Comparison of ENCODE assay signal across 19 cellular contexts in the genomic region with DNA sequence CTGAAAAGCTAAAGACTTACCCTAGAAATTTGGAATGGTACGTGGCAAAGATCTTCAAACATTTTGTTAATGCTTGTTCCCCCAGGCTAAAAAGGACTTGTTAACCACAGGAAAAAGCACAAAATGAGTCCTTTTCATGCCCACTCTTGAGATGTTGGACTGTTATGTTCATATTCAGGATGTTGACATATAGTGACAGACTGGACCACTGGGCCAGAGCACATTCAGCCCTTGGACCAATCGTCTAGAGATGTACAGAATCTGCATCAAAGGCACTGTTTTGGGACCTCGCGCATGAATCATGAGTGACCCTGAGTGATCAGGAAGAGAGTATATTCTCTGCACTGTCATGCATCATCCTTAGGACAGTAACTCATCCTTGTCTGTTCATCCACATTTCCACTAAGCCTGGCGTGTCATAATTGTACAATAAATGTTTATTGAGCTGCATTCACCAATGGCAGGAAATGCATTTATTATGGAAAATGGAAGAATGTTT.
DNase-seq lines count a peak whose midpoint lies in the region; ATAC-seq and TF ChIP-seq lines count a peak whose summit lies in the region.
"Had no signal": no experiment of that assay in that cellular context is flagged by ENCODE, and none has a peak within 500 bp of the region (broad histone marks: within the 10 kb centered on the region; RNA-seq: fewer than 3 reads in every experiment).

No MANE protein-coding gene starts in this region.

- intact Hi-C loops in activated CD8-positive, alpha-beta T cell treated with anti-CD3 and anti-CD28 coated beads for 36 hours (cut with micrococcal nuclease) = no loop called here
- intact Hi-C loops in adrenal gland (cut with DNase I) = no loop called here

- no peaks in the 10 kb centered on the region for H3K9me3 ChIP-seq in adrenal gland (replicated peaks in 1 of 3)
- H3K9me3 ChIP-seq: BLaER1 had no signal

- peak in 1 of 2 donors; percentile 59 for ATAC-seq in activated T-cell treated with anti-CD3 and anti-CD28 coated beads, Interleukin-2, amount 50 U/mL, for 72 hours (replicated peaks in 1 of 2)
- peak; percentile 48 for ATAC-seq in activated CD8-positive, alpha-beta T cell treated with anti-CD3 and anti-CD28 coated beads for 36 hours
- ATAC-seq in central memory CD8-positive, alpha-beta T cell (replicated peaks; ENCODE audit: extremely low read depth, poor library complexity, severe bottlenecking) = no peak
- peak; percentile 60 for ATAC-seq in stimulated activated effector memory CD8-positive, alpha-beta T cell treated with anti-CD3 and anti-CD28 coated beads, Interleukin-12 subunit alpha, Interleukin-12 subunit beta, amount 100 ng/mL, for 72 hours
- no peak for ATAC-seq in HG02885 (IDR thresholded peaks at IDR 0.05; ENCODE audit: poor library complexity, unreplicated experiment)
- ATAC-seq: HepG2 had no signal

- H3K4me1 Mint-ChIP-seq in activated T-cell treated with anti-CD3 and anti-CD28 coated beads, Interleukin-2, amount 50 U/mL, for 72 hours (ENCODE audit: low read depth) = no peaks in the 10 kb centered on the region
- peaks cover 21% of the 10 kb centered on the region for H3K4me1 Mint-ChIP-seq in activated CD8-positive, alpha-beta T cell treated with anti-CD3 and anti-CD28 coated beads for 36 hours (ENCODE audit: low read depth)
- peaks cover 62% of the 10 kb centered on the region for H3K4me1 Mint-ChIP-seq in central memory CD8-positive, alpha-beta T cell
- H3K4me1 Mint-ChIP-seq in stimulated activated effector memory CD8-positive, alpha-beta T cell treated with anti-CD3 and anti-CD28 coated beads, Interleukin-12 subunit alpha, Interleukin-12 subunit beta, amount 100 ng/mL, for 72 hours = peaks cover 61% of the 10 kb centered on the region

- 77 to 89% (median 78%) methylated on average over 5 of the region's 5 CpGs for WGBS in adrenal gland, 4 donors

- no peak overlapping the region for H3K27ac ChIP-seq in adrenal gland
- H3K27ac ChIP-seq: BLaER1, PC-9, RWPE1 had no signal

- peak overlapping the region; percentile 84 for H3K27ac Mint-ChIP-seq in activated T-cell treated with anti-CD3 and anti-CD28 coated beads, Interleukin-2, amount 50 U/mL, for 72 hours
- peak overlapping the region; percentile 64 for H3K27ac Mint-ChIP-seq in activated CD8-positive, alpha-beta T cell treated with anti-CD3 and anti-CD28 coated beads for 36 hours
- H3K27ac Mint-ChIP-seq in central memory CD8-positive, alpha-beta T cell (ENCODE audit: low read depth) = peak overlapping the region; percentile 84
- H3K27ac Mint-ChIP-seq in stimulated activated effector memory CD8-positive, alpha-beta T cell treated with anti-CD3 and anti-CD28 coated beads, Interleukin-12 subunit alpha, Interleukin-12 subunit beta, amount 100 ng/mL, for 72 hours = peak overlapping the region; percentile 94

- H3K4me1 ChIP-seq in adrenal gland (replicated peaks in 1 of 2) = no peaks in the 10 kb centered on the region
- H3K4me1 ChIP-seq: BLaER1 had no signal

- POLR2A ChIA-PET in activated CD8-positive, alpha-beta T cell treated with anti-CD3 and anti-CD28 coated beads for 36 hours (lab: Charles Lee) = interaction anchor here (0.6 to 0.9 kb wide), 2 partner anchors 11 to 227 kb away, joined by 3 read pairs; no protein-coding TSS in a partner anchor

- TF ChIP-seq CTCF in activated CD8-positive, alpha-beta T cell treated with anti-CD3 and anti-CD28 coated beads for 36 hours (IDR thresholded peaks at IDR 0.05) = no peak
- no peak for TF ChIP-seq CTCF in adrenal gland (IDR thresholded peaks at IDR 0.05)

- peak overlapping the region in 1 of 2 donors; percentile 73 for H3K4me3 Mint-ChIP-seq in activated T-cell treated with anti-CD3 and anti-CD28 coated beads, Interleukin-2, amount 50 U/mL, for 72 hours
- peak overlapping the region; percentile 63 for H3K4me3 Mint-ChIP-seq in activated CD8-positive, alpha-beta T cell treated with anti-CD3 and anti-CD28 coated beads for 36 hours
- H3K4me3 Mint-ChIP-seq in central memory CD8-positive, alpha-beta T cell = peak overlapping the region; percentile 71
- peak overlapping the region; percentile 76 for H3K4me3 Mint-ChIP-seq in stimulated activated effector memory CD8-positive, alpha-beta T cell treated with anti-CD3 and anti-CD28 coated beads, Interleukin-12 subunit alpha, Interleukin-12 subunit beta, amount 100 ng/mL, for 72 hours

- no peaks in the 10 kb centered on the region for H3K9me3 Mint-ChIP-seq in activated T-cell treated with anti-CD3 and anti-CD28 coated beads, Interleukin-2, amount 50 U/mL, for 72 hours
- H3K9me3 Mint-ChIP-seq in activated CD8-positive, alpha-beta T cell treated with anti-CD3 and anti-CD28 coated beads for 36 hours = no peaks in the 10 kb centered on the region
- H3K9me3 Mint-ChIP-seq in central memory CD8-positive, alpha-beta T cell = no peaks in the 10 kb centered on the region
- H3K9me3 Mint-ChIP-seq in stimulated activated effector memory CD8-positive, alpha-beta T cell treated with anti-CD3 and anti-CD28 coated beads, Interleukin-12 subunit alpha, Interleukin-12 subunit beta, amount 100 ng/mL, for 72 hours = no peaks in the 10 kb centered on the region

- CTCF ChIA-PET in activated CD8-positive, alpha-beta T cell treated with anti-CD3 and anti-CD28 coated beads for 36 hours (lab: Charles Lee) = interaction anchor here (1.8 kb wide), 1 partner anchor 87 kb away, joined by 6 read pairs; no protein-coding TSS in a partner anchor

- peaks cover 0 to 2% of the 10 kb centered on the region in 2 donors for H3K36me3 Mint-ChIP-seq in activated T-cell treated with anti-CD3 and anti-CD28 coated beads, Interleukin-2, amount 50 U/mL, for 72 hours (ENCODE audit: insufficient read depth in 2 of 2)
- peaks cover 32% of the 10 kb centered on the region for H3K36me3 Mint-ChIP-seq in activated CD8-positive, alpha-beta T cell treated with anti-CD3 and anti-CD28 coated beads for 36 hours (ENCODE audit: low read depth)
- H3K36me3 Mint-ChIP-seq in central memory CD8-positive, alpha-beta T cell (ENCODE audit: insufficient read depth) = peaks cover 64% of the 10 kb centered on the region
- peaks cover 99% of the 10 kb centered on the region for H3K36me3 Mint-ChIP-seq in stimulated activated effector memory CD8-positive, alpha-beta T cell treated with anti-CD3 and anti-CD28 coated beads, Interleukin-12 subunit alpha, Interleukin-12 subunit beta, amount 100 ng/mL, for 72 hours

- no peaks in the 10 kb centered on the region for H3K27me3 ChIP-seq in adrenal gland
- H3K27me3 ChIP-seq: BLaER1 had no signal

- H3K27me3 Mint-ChIP-seq in activated T-cell treated with anti-CD3 and anti-CD28 coated beads, Interleukin-2, amount 50 U/mL, for 72 hours (ENCODE audit: low read depth) = no peaks in the 10 kb centered on the region
- H3K27me3 Mint-ChIP-seq in activated CD8-positive, alpha-beta T cell treated with anti-CD3 and anti-CD28 coated beads for 36 hours = no peaks in the 10 kb centered on the region
- H3K27me3 Mint-ChIP-seq in central memory CD8-positive, alpha-beta T cell = no peaks in the 10 kb centered on the region

- H3K36me3 ChIP-seq in adrenal gland (replicated peaks in 1 of 2) = no peaks in the 10 kb centered on the region
- H3K36me3 ChIP-seq: BLaER1 had no signal

- no peak for TF ChIP-seq POLR2A in adrenal gland (IDR thresholded peaks at IDR 0.05)

- H3K4me3 ChIP-seq in adrenal gland = no peak overlapping the region
- H3K4me3 ChIP-seq: BLaER1, PC-9 had no signal

- no peak for DNase-seq in activated T-cell treated with anti-CD3 and anti-CD28 coated beads, Interleukin-2, amount 50 U/mL, for 72 hours
- no peak for DNase-seq in activated T-cell treated with anti-CD3 and anti-CD28 coated beads, Interleukin-2, amount 50 U/mL, for 1 hour
- no peak for DNase-seq in activated CD8-positive, alpha-beta T cell treated with anti-CD3 and anti-CD28 coated beads for 36 hours
- DNase-seq in central memory CD8-positive, alpha-beta T cell (ENCODE audit: low spot score in 2 of 2) = no peak
- no peak for DNase-seq in stimulated activated effector memory CD8-positive, alpha-beta T cell treated with anti-CD3 and anti-CD28 coated beads, Interleukin-12 subunit alpha, Interleukin-12 subunit beta, amount 100 ng/mL, for 72 hours (ENCODE audit: low spot score in 2 of 2)
- DNase-seq in NCI-H2196 (lab: John Stamatoyannopoulos, UW; ENCODE audit: unreplicated experiment) = no peak
- no peak for DNase-seq in adrenal gland
- DNase-seq: DMS79 treated with DMSO at 0.1 percent for 48 hours, KG1, NCI-H1417 treated with DMSO at 0.1 percent for 48 hours, NCI-H1930, NCI-H345, NCI-H526, PC-9, SIG-M5 had no signal

Comparison
In these comparisons a context has a peak if more than half of its experiments do, and no peak if none do; other contexts are left out.
1. ATAC-seq: peak in activated CD8-positive, alpha-beta T cell treated with anti-CD3 and anti-CD28 coated beads for 36 hours (single experiment) and stimulated activated effector memory CD8-positive, alpha-beta T cell treated with anti-CD3 and anti-CD28 coated beads, Interleukin-12 subunit alpha, Interleukin-12 subunit beta, amount 100 ng/mL, for 72 hours (single experiment); none in central memory CD8-positive, alpha-beta T cell (single experiment) and HG02885 (single experiment).
2. Peak in every context shown above with its lines, with median percentiles within 50 percentile points of each other: H3K27ac Mint-ChIP-seq.